6 cellular contexts compared by ENCODE assay signal in the genomic region with DNA sequence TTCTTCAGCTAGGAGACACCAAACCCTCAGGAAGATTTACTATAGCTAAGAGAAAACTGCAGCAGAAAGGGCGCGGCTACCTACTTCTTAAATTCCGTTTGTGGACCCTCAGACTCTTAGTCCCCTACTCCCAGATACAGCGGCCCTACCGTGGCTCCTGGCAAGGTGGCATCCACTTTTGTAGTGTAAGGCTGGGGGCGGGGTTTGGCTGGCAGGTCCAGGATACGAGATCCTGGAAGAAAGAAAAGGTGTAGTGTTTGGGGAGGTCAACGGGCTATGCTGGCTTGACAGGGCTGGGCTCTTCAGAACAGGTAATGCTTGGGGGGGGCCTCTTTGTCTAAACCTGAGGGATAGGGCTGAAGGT.
A peak's percentile ranks its signal among the peaks of the same experiment; 100 is the strongest.
DNase-seq lines count a peak whose midpoint lies in the region; TF ChIP-seq lines count a peak whose summit lies in the region.

No MANE protein-coding gene starts in this region.

- DNase-seq in NCI-H526 (lab: John Stamatoyannopoulos, UW): peak; percentile 92 to 95
- DNase-seq in NCI-H526 treated with DMSO at 0.1 percent for 48 hours (lab: John Stamatoyannopoulos, UW): no peak
- no peak for DNase-seq in coronary artery (ENCODE audit: low spot score)
- no peak for DNase-seq in activated CD8-positive, alpha-beta memory T cell treated with anti-CD3 and anti-CD28 coated beads, Interleukin-2, amount 50 U/mL, for 4 hours
- DNase-seq in effector CD4-positive, alpha-beta T cell: no peak

- H3K9ac ChIP-seq in rectal smooth muscle tissue (ENCODE audit: low read length): peak overlapping the region; percentile 29

- H3K4me3 ChIP-seq in coronary artery (peak overlapping the region; percentile 76), rectal smooth muscle tissue (ENCODE audit: low read length) (peak overlapping the region; percentile 71)

- H3K27ac ChIP-seq in coronary artery: peak overlapping the region in 1 of 2 donors; percentile 88
- H3K27ac ChIP-seq in rectal smooth muscle tissue (ENCODE audit: low read depth, low read length): peak overlapping the region; percentile 89

- H3K36me3 ChIP-seq in rectal smooth muscle tissue (ENCODE audit: control insufficient read depth, insufficient read depth, low read length): peaks cover 2% of the 10 kb centered on the region

- no peak for TF ChIP-seq CTCF in coronary artery (IDR thresholded peaks at IDR 0.05)

- H3K27me3 ChIP-seq in rectal smooth muscle tissue (ENCODE audit: control insufficient read depth, insufficient read depth, low read length): no peaks in the 10 kb centered on the region

- H3K4me1 ChIP-seq in rectal smooth muscle tissue (ENCODE audit: control insufficient read depth, insufficient read depth, low read length): peaks cover 14% of the 10 kb centered on the region

Comparison
In these comparisons a context has a peak if more than half of its experiments do, and no peak if none do; other contexts are left out.
1. DNase-seq: peak in NCI-H526 (2 of 2); none in NCI-H526 treated with DMSO at 0.1 percent for 48 hours (single experiment), coronary artery (single experiment), activated CD8-positive, alpha-beta memory T cell treated with anti-CD3 and anti-CD28 coated beads, Interleukin-2, amount 50 U/mL, for 4 hours (single experiment) and effector CD4-positive, alpha-beta T cell (single experiment).